In genomic region chr20:354298-354977, GRCh38 we compare ENCODE assay signal across 8 cellular contexts. TPM values are rescaled to one million over a fixed set of nuclear protein-coding genes. Genes with fewer than 3 reads are reported as not detected.
A peak's percentile ranks its signal among the peaks of the same experiment; 100 is the strongest.
DNase-seq lines count a peak whose midpoint lies in the region; ATAC-seq and TF ChIP-seq lines count a peak whose summit lies in the region.

No MANE protein-coding gene starts in this region.

- H3K27me3 ChIP-seq in Panc1 (ENCODE audit: control insufficient read depth, insufficient read depth, low read length) (no peaks in the 10 kb centered on the region), thyroid gland (no peaks in the 10 kb centered on the region)

- H3K4me3 Mint-ChIP-seq in activated T-cell treated with anti-CD3 and anti-CD28 coated beads, Interleukin-2, amount 50 U/mL, for 72 hours, result no peak overlapping the region

- no peaks in the 10 kb centered on the region for H3K27me3 Mint-ChIP-seq in activated T-cell treated with anti-CD3 and anti-CD28 coated beads, Interleukin-2, amount 50 U/mL, for 72 hours (ENCODE audit: low read depth)

- no peaks in the 10 kb centered on the region for H3K36me3 Mint-ChIP-seq in activated T-cell treated with anti-CD3 and anti-CD28 coated beads, Interleukin-2, amount 50 U/mL, for 72 hours (ENCODE audit: insufficient read depth in 2 of 2)

- H3K4me1 Mint-ChIP-seq in activated T-cell treated with anti-CD3 and anti-CD28 coated beads, Interleukin-2, amount 50 U/mL, for 72 hours (ENCODE audit: low read depth), result peaks cover 4% of the 10 kb centered on the region

- peak; percentile 94 for TF ChIP-seq CTCF in LNCaP clone FGC (IDR thresholded peaks at IDR 0.05; ENCODE audit: control insufficient read depth, extremely low read depth, insufficient read depth)
- TF ChIP-seq CTCF in Panc1 (IDR thresholded peaks at IDR 0.05), result peak; percentile 95
- TF ChIP-seq CTCF in fibroblast of the aortic adventitia (IDR thresholded peaks at IDR 0.05; ENCODE audit: insufficient read depth, low read length), result peak; percentile 95
- TF ChIP-seq CTCF in omental fat pad (IDR thresholded peaks at IDR 0.05), result peak in 2 of 3 donors; percentile 31 to 65
- peak; percentile 83 to 96 (median 94) for TF ChIP-seq CTCF in thyroid gland (IDR thresholded peaks at IDR 0.05)

- no peak for TF ChIP-seq POLR2A in thyroid gland (IDR thresholded peaks at IDR 0.05)

- POLR2A ChIA-PET in Panc1 (lab: Charles Lee), result interaction anchor here (0.6 kb wide), 1 partner anchor 55 kb away, joined by 6 read pairs; no protein-coding TSS in a partner anchor

- CTCF ChIA-PET in Panc1 (lab: Charles Lee), result interaction anchor here (0.5 to 1.8 kb wide), 3 partner anchors 77 to 386 kb away, joined by 3 to 16 read pairs (median 4); no protein-coding TSS in a partner anchor

- no peaks in the 10 kb centered on the region for H3K4me1 ChIP-seq in Panc1 (ENCODE audit: control insufficient read depth, insufficient read depth, low read length)
- H3K4me1 ChIP-seq in thyroid gland, result peaks cover 14 to 21% of the 10 kb centered on the region in 2 donors

- peak; percentile 52 for DNase-seq in DMS153 treated with DMSO at 0.1 percent for 48 hours (lab: John Stamatoyannopoulos, UW; ENCODE audit: unreplicated experiment)
- DNase-seq in LNCaP clone FGC (ENCODE audit: low read depth), result no peak
- DNase-seq in Panc1 (ENCODE audit: low read depth, low spot score), result no peak
- peak; percentile 82 to 85 for DNase-seq in activated T-cell treated with anti-CD3 and anti-CD28 coated beads, Interleukin-2, amount 50 U/mL, for 72 hours
- peak; percentile 80 for DNase-seq in fibroblast of the aortic adventitia (ENCODE audit: low read depth)
- DNase-seq in omental fat pad (ENCODE audit: low spot score), result peak; percentile 48
- peak; percentile 70 to 71 for DNase-seq in thyroid gland

- no peak overlapping the region for H3K4me3 ChIP-seq in LNCaP clone FGC (ENCODE audit: low read depth, low read length)
- H3K4me3 ChIP-seq in Panc1 (ENCODE audit: low read depth in 2 of 2, low read length in 2 of 2), result no peak overlapping the region
- no peak overlapping the region for H3K4me3 ChIP-seq in fibroblast of the aortic adventitia (ENCODE audit: low read depth, low read length)
- H3K4me3 ChIP-seq in thyroid gland (replicated peaks in 1 of 3), result no peak overlapping the region

- intact Hi-C loops in Panc1 (cut with micrococcal nuclease; ENCODE audit: unreplicated experiment) (loop anchor here (1.0 to 5.0 kb wide), 2 partner anchors 78 to 125 kb away; no protein-coding TSS in a partner anchor), thyroid gland (cut with DNase I) (loop anchor here (5.0 to 10.0 kb wide), 4 partner anchors 50 to 290 kb away; partner anchors contain the start of gene RBCK1)

- no peak overlapping the region for H3K27ac Mint-ChIP-seq in activated T-cell treated with anti-CD3 and anti-CD28 coated beads, Interleukin-2, amount 50 U/mL, for 72 hours

- BruUV-seq in Panc1 (replicated peaks; lab: Mats Ljungman, UMichigan), result no TSS peak

- WGBS in thyroid gland, 2 donors, result 13 to 18% methylated on average over 13 to 14 of the region's 14 CpGs

- in situ Hi-C loops in Panc1 (cut with HindIII; ENCODE audit: low pct_unique_long_range_greater_than_20kb, low sequenced_read_pairs), result no loop called here

- ATAC-seq in GM21717 (IDR thresholded peaks at IDR 0.05; ENCODE audit: unreplicated experiment), result peak; percentile 80
- ATAC-seq in Panc1, result peak; percentile 94
- ATAC-seq in activated T-cell treated with anti-CD3 and anti-CD28 coated beads, Interleukin-2, amount 50 U/mL, for 72 hours (replicated peaks in 1 of 2), result peak; percentile 98 to 99
- ATAC-seq in omental fat pad (ENCODE audit: low FRiP score), result peak; percentile 88

- H3K36me3 ChIP-seq in Panc1 (ENCODE audit: control insufficient read depth, insufficient read depth, low read length) (no peaks in the 10 kb centered on the region), thyroid gland (no peaks in the 10 kb centered on the region)

- H3K27ac ChIP-seq in Panc1 (ENCODE audit: low read length) (peak overlapping the region; percentile 57; the same call in 1 of the 2 replicates), thyroid gland (no peak overlapping the region)

- H3K9me3 ChIP-seq in Panc1 (ENCODE audit: control insufficient read depth, insufficient read depth, low read depth, low read length) (no peaks in the 10 kb centered on the region), thyroid gland (no peaks in the 10 kb centered on the region)

- H3K9me3 Mint-ChIP-seq in activated T-cell treated with anti-CD3 and anti-CD28 coated beads, Interleukin-2, amount 50 U/mL, for 72 hours, result no peaks in the 10 kb centered on the region

RNA-seq across cellular contexts. Expression of gene NRSN2, which starts 7.5 kb away (rescaled TPM):
- 44.9 TPM for total RNA-seq in Panc1 (2021; ENCODE audit: unreplicated experiment)
- polyA plus RNA-seq in Panc1 (2012; ENCODE audit: insufficient read length), result 74.8 TPM
- 10 to 100 TPM; 12.9 to 14.7 TPM for total RNA-seq in activated T-cell treated with anti-CD3 and anti-CD28 coated beads, Interleukin-2, amount 50 U/mL, for 72 hours
- total RNA-seq in fibroblast of the aortic adventitia (ENCODE audit: low replicate concordance), result 34.2 and 50.9 TPM in 2 replicates
- 10 to 100 TPM; 12.6 to 19.1 (median 15.8) TPM for total RNA-seq in omental fat pad
- total RNA-seq in thyroid gland, result 10 to 100 TPM; 29.8 to 56.7 (median 42.4) TPM

RNA-seq across cellular contexts. Expression of gene TRIB3, which starts 26.1 kb away (rescaled TPM):
- total RNA-seq in Panc1 (2021; ENCODE audit: unreplicated experiment), result 35.6 TPM
- polyA plus RNA-seq in Panc1 (2012; ENCODE audit: insufficient read length), result 41.6 TPM
- total RNA-seq in activated T-cell treated with anti-CD3 and anti-CD28 coated beads, Interleukin-2, amount 50 U/mL, for 72 hours, result 100 to 1,000 TPM; 165 to 281 TPM
- 71.0 and 72.8 TPM in 2 replicates for total RNA-seq in fibroblast of the aortic adventitia (ENCODE audit: low replicate concordance)
- total RNA-seq in omental fat pad, result 10 to 100 TPM in 1 of 4 donors, 1 to 10 TPM in 3; 5.5 to 10.6 (median 6.2) TPM
- total RNA-seq in thyroid gland, result 10 to 100 TPM in 2 of 4 donors, 1 to 10 TPM in 2; 6.1 to 16.5 (median 8.1) TPM

RNA-seq across cellular contexts. Expression of gene SOX12, which starts 29.1 kb away (rescaled TPM):
- total RNA-seq in Panc1 (2021; ENCODE audit: unreplicated experiment), result 48.6 TPM
- 52.3 TPM for polyA plus RNA-seq in Panc1 (2012; ENCODE audit: insufficient read length)
- 10 to 100 TPM in 1 of 2 donors, 1 to 10 TPM in 1; 7.8 to 11.7 TPM for total RNA-seq in activated T-cell treated with anti-CD3 and anti-CD28 coated beads, Interleukin-2, amount 50 U/mL, for 72 hours
- total RNA-seq in fibroblast of the aortic adventitia (ENCODE audit: low replicate concordance), result 7.7 and 15.9 TPM in 2 replicates
- 1 to 10 TPM; 2.0 to 3.3 (median 2.5) TPM for total RNA-seq in omental fat pad
- total RNA-seq in thyroid gland, result 10 to 100 TPM in 1 of 4 donors, 1 to 10 TPM in 3; 7.1 to 12.9 (median 9.0) TPM

RNA-seq across cellular contexts. Expression of gene RBCK1, which starts 53.7 kb away (rescaled TPM):
- 97.1 TPM for total RNA-seq in Panc1 (2021; ENCODE audit: unreplicated experiment)
- 109 TPM for polyA plus RNA-seq in Panc1 (2012; ENCODE audit: insufficient read length)
- total RNA-seq in activated T-cell treated with anti-CD3 and anti-CD28 coated beads, Interleukin-2, amount 50 U/mL, for 72 hours, result 100 to 1,000 TPM; 176 to 198 TPM
- total RNA-seq in fibroblast of the aortic adventitia (ENCODE audit: low replicate concordance), result 60.7 and 75.3 TPM in 2 replicates
- total RNA-seq in omental fat pad, result 10 to 100 TPM; 49.9 to 88.1 (median 52.9) TPM
- 10 to 100 TPM; 49.2 to 90.2 (median 71.0) TPM for total RNA-seq in thyroid gland

RNA-seq across cellular contexts. Expression of gene ZCCHC3, which starts 57.1 kb away (rescaled TPM):
- total RNA-seq in Panc1 (2021; ENCODE audit: unreplicated experiment), result 18.9 TPM
- polyA plus RNA-seq in Panc1 (2012; ENCODE audit: insufficient read length), result 17.6 TPM
- 10 to 100 TPM; 21.3 to 21.6 TPM for total RNA-seq in activated T-cell treated with anti-CD3 and anti-CD28 coated beads, Interleukin-2, amount 50 U/mL, for 72 hours
- total RNA-seq in fibroblast of the aortic adventitia (ENCODE audit: low replicate concordance), result 11.6 and 16.2 TPM in 2 replicates
- total RNA-seq in omental fat pad, result 10 to 100 TPM; 10.5 to 20.1 (median 12.6) TPM
- total RNA-seq in thyroid gland, result 10 to 100 TPM; 20.2 to 28.4 (median 22.3) TPM

Comparison
In these comparisons a context has a peak if more than half of its experiments do, and no peak if none do; other contexts are left out.
1. DNase-seq: peak in DMS153 treated with DMSO at 0.1 percent for 48 hours (single experiment), activated T-cell treated with anti-CD3 and anti-CD28 coated beads, Interleukin-2, amount 50 U/mL, for 72 hours (2 of 2), fibroblast of the aortic adventitia (single experiment), omental fat pad (single experiment) and thyroid gland (2 of 2); none in LNCaP clone FGC (single experiment) and Panc1 (single experiment).
2. Peak in every context shown above with its lines, with median percentiles within 50 percentile points of each other: ATAC-seq and CTCF ChIP-seq.